ENCODE assay signal across 8 cellular contexts in genomic region chr9:34633851-34634550, GRCh38. TPM values are rescaled to one million over a fixed set of nuclear protein-coding genes. Genes with fewer than 3 reads are reported as not detected.
DNase-seq lines count a peak whose midpoint lies in the region; TF ChIP-seq lines count a peak whose summit lies in the region.

No MANE protein-coding gene starts in this region.

- H3K27ac Mint-ChIP-seq in activated naive CD4-positive, alpha-beta T cell treated with anti-CD3 and anti-CD28 coated beads for 36 hours, result no peak overlapping the region
- no peak overlapping the region for H3K27ac Mint-ChIP-seq in glutamatergic neuron (ENCODE audit: unreplicated experiment)

- H3K4me1 ChIP-seq in SJSA1 (replicated peaks), result peaks cover 15% of the 10 kb centered on the region

- no peak overlapping the region for H3K4me3 Mint-ChIP-seq in activated naive CD4-positive, alpha-beta T cell treated with anti-CD3 and anti-CD28 coated beads for 36 hours
- H3K4me3 Mint-ChIP-seq in glutamatergic neuron (ENCODE audit: unreplicated experiment), result no peak overlapping the region

- H3K4me1 Mint-ChIP-seq in activated naive CD4-positive, alpha-beta T cell treated with anti-CD3 and anti-CD28 coated beads for 36 hours (ENCODE audit: low read depth), result peaks cover 43% of the 10 kb centered on the region
- H3K4me1 Mint-ChIP-seq in glutamatergic neuron (ENCODE audit: low read depth, unreplicated experiment), result peaks cover 21% of the 10 kb centered on the region

- H3K36me3 Mint-ChIP-seq in activated naive CD4-positive, alpha-beta T cell treated with anti-CD3 and anti-CD28 coated beads for 36 hours (ENCODE audit: low read depth), result peaks cover 13% of the 10 kb centered on the region
- H3K36me3 Mint-ChIP-seq in glutamatergic neuron (ENCODE audit: unreplicated experiment), result no peaks in the 10 kb centered on the region

- H3K9me3 ChIP-seq in SJSA1 (replicated peaks), result no peaks in the 10 kb centered on the region

- intact Hi-C loops in activated naive CD4-positive, alpha-beta T cell treated with anti-CD3 and anti-CD28 coated beads for 36 hours (cut with micrococcal nuclease), result loop anchor here (1.0 to 10.0 kb wide), 5 partner anchors 14 to 589 kb away; partner anchors contain the start of genes DCAF12, DCTN3, RPP25L and UBAP2
- intact Hi-C loops in posterior cingulate gyrus (cut with DNase I), result loop anchor here (1.0 kb wide), 1 partner anchor 22 kb away; the partner anchor contains the start of gene RPP25L
- intact Hi-C loops in posterior vena cava (cut with DNase I), result no loop called here

- TF ChIP-seq CTCF in LNCAP (IDR thresholded peaks at IDR 0.05) (peak; percentile 91), glutamatergic neuron (IDR thresholded peaks at IDR 0.05; ENCODE audit: partially characterized antibody, unreplicated experiment) (peak; percentile 83)

- no peaks in the 10 kb centered on the region for H3K36me3 ChIP-seq in SJSA1

- H3K9me3 Mint-ChIP-seq in activated naive CD4-positive, alpha-beta T cell treated with anti-CD3 and anti-CD28 coated beads for 36 hours, result no peaks in the 10 kb centered on the region
- H3K9me3 Mint-ChIP-seq in glutamatergic neuron (ENCODE audit: unreplicated experiment), result peaks cover 12% of the 10 kb centered on the region

- H3K4me3 ChIP-seq in SJSA1, result no peak overlapping the region

- H3K27me3 ChIP-seq in SJSA1 (replicated peaks), result peaks cover 7% of the 10 kb centered on the region; the same call in 1 of the 2 replicates

- no peak overlapping the region for H3K27ac ChIP-seq in SJSA1

- CTCF ChIA-PET in activated naive CD4-positive, alpha-beta T cell treated with anti-CD3 and anti-CD28 coated beads for 36 hours (lab: Charles Lee), result interaction anchor here (0.6 to 6.9 kb wide), 22 partner anchors 9 to 306 kb away, joined by 3 to 123 read pairs (median 8); partner anchors contain the start of genes CCL27, DCTN3, GALT and IL11RA

- DNase-seq in NCI-H2081 (lab: John Stamatoyannopoulos, UW) (peak; percentile 55 to 72), NCI-H2081 treated with DMSO at 0.1 percent for 48 hours (lab: John Stamatoyannopoulos, UW) (no peak), SJSA1 (ENCODE audit: low read depth in 1 of 2, low spot score in 2 of 2) (peak; percentile 26 to 48), glutamatergic neuron (peak; percentile 82), posterior cingulate gyrus (peak; percentile 38 to 95 (median 74)), posterior vena cava (ENCODE audit: low spot score) (no peak)
- peak; percentile 85 for DNase-seq in activated naive CD4-positive, alpha-beta T cell treated with anti-CD3 and anti-CD28 coated beads for 36 hours

- peaks cover 16% of the 10 kb centered on the region for H3K27me3 Mint-ChIP-seq in activated naive CD4-positive, alpha-beta T cell treated with anti-CD3 and anti-CD28 coated beads for 36 hours (ENCODE audit: low read depth)
- H3K27me3 Mint-ChIP-seq in glutamatergic neuron (ENCODE audit: unreplicated experiment), result peaks cover 27% of the 10 kb centered on the region

RNA-seq across cellular contexts. Expression of gene SIGMAR1, which starts 3.6 kb away (rescaled TPM):
- total RNA-seq in SJSA1 (2014; rRNA removed; shearing (Covaris generic)), result 31.9 and 38.6 TPM in 2 replicates
- 10 to 100 TPM; 58.9 TPM for total RNA-seq in activated naive CD4-positive, alpha-beta T cell treated with anti-CD3 and anti-CD28 coated beads for 36 hours
- total RNA-seq in glutamatergic neuron (ENCODE audit: unreplicated experiment) (44.4 TPM), posterior vena cava (10 to 100 TPM; 38.1 to 48.5 TPM)

RNA-seq across cellular contexts. Expression of gene ARID3C, which starts 5.1 kb away (rescaled TPM):
- not detected in 2 replicates for total RNA-seq in SJSA1 (2014; rRNA removed; shearing (Covaris generic))
- total RNA-seq in activated naive CD4-positive, alpha-beta T cell treated with anti-CD3 and anti-CD28 coated beads for 36 hours, result under 1 TPM; 0.29 to 0.37 TPM
- total RNA-seq in glutamatergic neuron (ENCODE audit: unreplicated experiment), result not detected
- total RNA-seq in posterior vena cava, result not detected

RNA-seq across cellular contexts. Expression of gene GALT, which starts 12.5 kb away (rescaled TPM):
- total RNA-seq in SJSA1 (2014; rRNA removed; shearing (Covaris generic)), result 7.7 and 9.0 TPM in 2 replicates
- total RNA-seq in activated naive CD4-positive, alpha-beta T cell treated with anti-CD3 and anti-CD28 coated beads for 36 hours, result 10 to 100 TPM; 42.0 to 44.6 TPM
- total RNA-seq in glutamatergic neuron (ENCODE audit: unreplicated experiment) (57.5 TPM), posterior vena cava (10 to 100 TPM; 22.2 to 33.0 TPM)

RNA-seq across cellular contexts. Expression of gene DCTN3, which starts 13.7 kb away (rescaled TPM):
- total RNA-seq in SJSA1 (2014; rRNA removed; shearing (Covaris generic)), result 70.6 and 110 TPM in 2 replicates
- 10 to 100 TPM; 86.1 to 87.5 TPM for total RNA-seq in activated naive CD4-positive, alpha-beta T cell treated with anti-CD3 and anti-CD28 coated beads for 36 hours
- total RNA-seq in glutamatergic neuron (ENCODE audit: unreplicated experiment), result 119 TPM
- total RNA-seq in posterior vena cava, result 10 to 100 TPM; 73.8 to 77.0 TPM

RNA-seq across cellular contexts. Expression of gene IL11RA, which starts 18.0 kb away (rescaled TPM):
- 16.4 and 34.4 TPM in 2 replicates for total RNA-seq in SJSA1 (2014; rRNA removed; shearing (Covaris generic))
- total RNA-seq in activated naive CD4-positive, alpha-beta T cell treated with anti-CD3 and anti-CD28 coated beads for 36 hours, result 10 to 100 TPM; 12.1 to 13.0 TPM
- total RNA-seq in glutamatergic neuron (ENCODE audit: unreplicated experiment), result 28.8 TPM
- total RNA-seq in posterior vena cava, result 10 to 100 TPM; 12.6 to 34.2 TPM

Comparison
In these comparisons a context has a peak if more than half of its experiments do, and no peak if none do; other contexts are left out.
1. DNase-seq: peak in NCI-H2081 (2 of 2), SJSA1 (2 of 2), activated naive CD4-positive, alpha-beta T cell treated with anti-CD3 and anti-CD28 coated beads for 36 hours (single experiment), glutamatergic neuron (single experiment) and posterior cingulate gyrus (10 of 10); none in NCI-H2081 treated with DMSO at 0.1 percent for 48 hours (single experiment) and posterior vena cava (single experiment).
2. intact Hi-C loops: an anchor here in activated naive CD4-positive, alpha-beta T cell treated with anti-CD3 and anti-CD28 coated beads for 36 hours (1.0 to 10.0 kb wide) and posterior cingulate gyrus (1.0 kb wide); none called in posterior vena cava.